Comparison of ENCODE assay signal across 8 cellular contexts in genomic region chr9:128275198-128276007, GRCh38. TPM values are rescaled to one million over a fixed set of nuclear protein-coding genes. Genes with fewer than 3 reads are reported as not detected.
DNase-seq lines count a peak whose midpoint lies in the region; ATAC-seq and TF ChIP-seq lines count a peak whose summit lies in the region.

Gene GOLGA2, minus strand, starts transcription at chr9:128276007. Its CDS starts 31 bp downstream, at chr9:128275976.

- H3K36me3 ChIP-seq in ES-I3 (ENCODE audit: insufficient read depth, low read length) (peaks cover 6% of the 10 kb centered on the region), neural progenitor cell (no peaks in the 10 kb centered on the region)

- H3F3A ChIP-seq in neural progenitor cell (ENCODE audit: low read depth) = no peaks in the 10 kb centered on the region

- H3K36me3 Mint-ChIP-seq in neural progenitor cell = peaks cover 14% of the 10 kb centered on the region

- H3K79me2 ChIP-seq in neural progenitor cell (ENCODE audit: low read depth) = peaks cover 21% of the 10 kb centered on the region

- no peak for TF ChIP-seq CTCF in foreskin keratinocyte (conservative IDR thresholded peaks at IDR 0.05)
- TF ChIP-seq CTCF in neural progenitor cell (IDR thresholded peaks at IDR 0.05) = no peak

- H3K9ac ChIP-seq in ES-I3 (ENCODE audit: low read depth, low read length) = peak within 1 kb of the TSS; percentile 98
- H3K9ac ChIP-seq in neural progenitor cell = peak within 1 kb of the TSS; percentile 61

- peaks cover 26% of the 10 kb centered on the region for H3K4me1 Mint-ChIP-seq in neural progenitor cell

- ATAC-seq in GM19455 (IDR thresholded peaks at IDR 0.05; ENCODE audit: unreplicated experiment) = peak; percentile 53
- ATAC-seq in HG03469 (IDR thresholded peaks at IDR 0.05; ENCODE audit: unreplicated experiment) = peak; percentile 3
- ATAC-seq in foreskin keratinocyte = peak; percentile 47

- peak within 1 kb of the TSS; percentile 93 for H3K27ac Mint-ChIP-seq in neural progenitor cell

- H2AFZ ChIP-seq in neural progenitor cell (replicated peaks) = peak within 1 kb of the TSS; percentile 81

- DNase-seq in activated CD4-positive, CD25-positive, alpha-beta regulatory T cell treated with anti-CD3 and anti-CD28 coated beads, Interleukin-2, amount 50 U/mL, for 72 hours = peak; percentile 35
- DNase-seq in foreskin keratinocyte (peak in 1 of 2 donors; percentile 43), neural progenitor cell (ENCODE audit: low spot score) (peak; percentile 82), NCI-H1092 treated with DMSO at 0.1 percent for 48 hours (lab: John Stamatoyannopoulos, UW) (no peak), middle frontal gyrus (ENCODE audit: extremely low spot score, low spot score) (no peak)

- H3K4me3 Mint-ChIP-seq in neural progenitor cell = peak within 1 kb of the TSS; percentile 92

- peak within 1 kb of the TSS; percentile 82 for H3K4me3 ChIP-seq in neural progenitor cell

- peak within 1 kb of the TSS; percentile 84 for H3K4me2 ChIP-seq in neural progenitor cell

- no peaks in the 10 kb centered on the region for H3K27me3 ChIP-seq in foreskin keratinocyte
- H3K27me3 ChIP-seq in neural progenitor cell = no peaks in the 10 kb centered on the region

- H3K9me3 Mint-ChIP-seq in neural progenitor cell = no peaks in the 10 kb centered on the region

- H3K27me3 Mint-ChIP-seq in neural progenitor cell (ENCODE audit: insufficient read depth, low read depth) = no peaks in the 10 kb centered on the region

- no peaks in the 10 kb centered on the region for H3K9me3 ChIP-seq in ES-I3 (ENCODE audit: control insufficient read depth, insufficient read depth, low read length)
- no peaks in the 10 kb centered on the region for H3K9me3 ChIP-seq in neural progenitor cell (ENCODE audit: low read depth)

- peak within 1 kb of the TSS; percentile 93 for H3K27ac ChIP-seq in foreskin keratinocyte
- no peak within 1 kb of the TSS for H3K27ac ChIP-seq in neural progenitor cell

- peaks cover 14% of the 10 kb centered on the region for H4K20me1 ChIP-seq in neural progenitor cell (ENCODE audit: low read depth)

- H3K4me1 ChIP-seq in ES-I3 (ENCODE audit: insufficient read depth, low read length) (no peaks in the 10 kb centered on the region), foreskin keratinocyte (peaks cover 18% of the 10 kb centered on the region), neural progenitor cell (peaks cover 6% of the 10 kb centered on the region)

RNA-seq across cellular contexts. Expression of gene GOLGA2, which starts in this region (rescaled TPM):
- total RNA-seq in foreskin keratinocyte = 47.5 and 53.6 TPM in 2 replicates
- 27.7 and 30.5 TPM in 2 replicates for polyA plus RNA-seq in foreskin keratinocyte
- 25.2 and 37.5 TPM in 2 replicates for total RNA-seq in neural progenitor cell (ENCODE audit: low replicate concordance)

Comparison
In these comparisons a context has a peak if more than half of its experiments do, and no peak if none do; other contexts are left out.
1. ATAC-seq: peak in every context shown above with its lines; median percentile 53 in GM19455; 47 in foreskin keratinocyte; 3 in HG03469.
2. DNase-seq: peak in activated CD4-positive, CD25-positive, alpha-beta regulatory T cell treated with anti-CD3 and anti-CD28 coated beads, Interleukin-2, amount 50 U/mL, for 72 hours (single experiment) and neural progenitor cell (single experiment); none in NCI-H1092 treated with DMSO at 0.1 percent for 48 hours (single experiment) and middle frontal gyrus (single experiment).